Comparison of ENCODE assay signal across 16 cellular contexts in genomic region chr5:154215531-154215930, GRCh38. TPM values are rescaled to one million over a fixed set of nuclear protein-coding genes. Genes with fewer than 3 reads are reported as not detected.
A peak's percentile ranks its signal among the peaks of the same experiment; 100 is the strongest.
DNase-seq lines count a peak whose midpoint lies in the region; ATAC-seq and TF ChIP-seq lines count a peak whose summit lies in the region.
"Had no signal": no experiment of that assay in that cellular context is flagged by ENCODE, and none has a peak within 500 bp of the region (broad histone marks: within the 10 kb centered on the region; RNA-seq: fewer than 3 reads in every experiment).

No MANE protein-coding gene starts in this region.

- DNase-seq in activated naive CD4-positive, alpha-beta T cell treated with anti-CD3 and anti-CD28 coated beads, Interleukin-2, amount 50 U/mL, for 72 hours (ENCODE audit: low spot score in 2 of 2): no peak
- no peak for DNase-seq in activated naive CD4-positive, alpha-beta T cell treated with anti-CD3 and anti-CD28 coated beads, Interleukin-2, amount 10 ng/mL, durations not matched to agents 7 days and 5 days
- no peak for DNase-seq in activated T-helper 1 cell treated with anti-CD3 and anti-CD28 coated beads, Interleukin-12 subunit alpha, Interleukin-12 subunit beta, Interleukin-2, Interleukin-4 antibody, amounts not matched to agents 30 ng/mL and 10 ng/mL and 1 ng/mL, durations not matched to agents 14 hours and 24 hours and 36 hours (ENCODE audit: low spot score)
- peak in 1 of 2 donors; percentile 65 for DNase-seq in foreskin keratinocyte
- no peak for DNase-seq in NCI-H510A treated with DMSO at 0.1 percent for 48 hours (lab: John Stamatoyannopoulos, UW)
- no peak for DNase-seq in NCI-H1694 treated with DMSO at 0.1 percent for 48 hours (lab: John Stamatoyannopoulos, UW)
- no peak for DNase-seq in activated CD4-positive, alpha-beta T cell treated with anti-CD3 and anti-CD28 coated beads, Interleukin-2, amount 10 ng/mL, durations not matched to agents 7 days and 5 days
- DNase-seq: CD8-positive, alpha-beta T cell; DND-41; NCI-H146; nephron progenitor cell; small intestine; stimulated activated CD4-positive, alpha-beta T cell treated with anti-CD3 and anti-CD28 coated beads, Interleukin-4, amount 100 ng/mL, for 24 hours had no signal

- CTCF ChIA-PET in activated naive CD4-positive, alpha-beta T cell treated with anti-CD3 and anti-CD28 coated beads, Interleukin-2, amount 10 ng/mL, durations not matched to agents 7 days and 5 days (lab: Charles Lee): interaction anchor here (0.7 to 4.7 kb wide), 8 partner anchors 15 to 189 kb away, joined by 3 to 23 read pairs (median 4); partner anchors contain the start of gene GALNT10
- CTCF ChIA-PET in activated CD4-positive, alpha-beta T cell treated with anti-CD3 and anti-CD28 coated beads, Interleukin-2, amount 10 ng/mL, durations not matched to agents 7 days and 5 days (lab: Charles Lee): interaction anchor here (1.0 to 2.6 kb wide), 5 partner anchors 9 to 25 kb away, joined by 3 to 17 read pairs (median 4); partner anchors contain the start of gene GALNT10

- no peak overlapping the region for H3K4me3 Mint-ChIP-seq in activated naive CD4-positive, alpha-beta T cell treated with anti-CD3 and anti-CD28 coated beads, Interleukin-2, amount 10 ng/mL, durations not matched to agents 7 days and 5 days
- no peak overlapping the region for H3K4me3 Mint-ChIP-seq in activated T-helper 1 cell treated with anti-CD3 and anti-CD28 coated beads, Interleukin-12 subunit alpha, Interleukin-12 subunit beta, Interleukin-2, Interleukin-4 antibody, amounts not matched to agents 30 ng/mL and 10 ng/mL and 1 ng/mL, durations not matched to agents 14 hours and 24 hours and 36 hours
- no peak overlapping the region for H3K4me3 Mint-ChIP-seq in activated CD4-positive, alpha-beta T cell treated with anti-CD3 and anti-CD28 coated beads, Interleukin-2, amount 10 ng/mL, durations not matched to agents 7 days and 5 days
- H3K4me3 Mint-ChIP-seq: CD8-positive, alpha-beta T cell; nephron progenitor cell had no signal

- H3K9me3 Mint-ChIP-seq in activated naive CD4-positive, alpha-beta T cell treated with anti-CD3 and anti-CD28 coated beads, Interleukin-2, amount 50 U/mL, for 72 hours: no peaks in the 10 kb centered on the region
- H3K9me3 Mint-ChIP-seq in activated naive CD4-positive, alpha-beta T cell treated with anti-CD3 and anti-CD28 coated beads, Interleukin-2, amount 10 ng/mL, durations not matched to agents 7 days and 5 days: no peaks in the 10 kb centered on the region
- no peaks in the 10 kb centered on the region for H3K9me3 Mint-ChIP-seq in activated T-helper 1 cell treated with anti-CD3 and anti-CD28 coated beads, Interleukin-12 subunit alpha, Interleukin-12 subunit beta, Interleukin-2, Interleukin-4 antibody, amounts not matched to agents 30 ng/mL and 10 ng/mL and 1 ng/mL, durations not matched to agents 14 hours and 24 hours and 36 hours
- no peaks in the 10 kb centered on the region for H3K9me3 Mint-ChIP-seq in activated CD4-positive, alpha-beta T cell treated with anti-CD3 and anti-CD28 coated beads, Interleukin-2, amount 10 ng/mL, durations not matched to agents 7 days and 5 days
- H3K9me3 Mint-ChIP-seq: CD8-positive, alpha-beta T cell; nephron progenitor cell had no signal

- intact Hi-C loops in activated T-helper 1 cell treated with anti-CD3 and anti-CD28 coated beads, Interleukin-12 subunit alpha, Interleukin-12 subunit beta, Interleukin-2, Interleukin-4 antibody, amounts not matched to agents 30 ng/mL and 10 ng/mL and 1 ng/mL, durations not matched to agents 14 hours and 24 hours and 36 hours (cut with micrococcal nuclease): loop anchor here (2.0 kb wide), 1 partner anchor 229 kb away; the partner anchor contains the start of gene SAP30L

- peaks cover 22 to 68% of the 10 kb centered on the region in 2 donors for H3K36me3 Mint-ChIP-seq in activated naive CD4-positive, alpha-beta T cell treated with anti-CD3 and anti-CD28 coated beads, Interleukin-2, amount 50 U/mL, for 72 hours
- H3K36me3 Mint-ChIP-seq in activated naive CD4-positive, alpha-beta T cell treated with anti-CD3 and anti-CD28 coated beads, Interleukin-2, amount 10 ng/mL, durations not matched to agents 7 days and 5 days: peaks cover 22% of the 10 kb centered on the region
- H3K36me3 Mint-ChIP-seq in activated T-helper 1 cell treated with anti-CD3 and anti-CD28 coated beads, Interleukin-12 subunit alpha, Interleukin-12 subunit beta, Interleukin-2, Interleukin-4 antibody, amounts not matched to agents 30 ng/mL and 10 ng/mL and 1 ng/mL, durations not matched to agents 14 hours and 24 hours and 36 hours (ENCODE audit: low read depth): peaks cover 35% of the 10 kb centered on the region
- H3K36me3 Mint-ChIP-seq in activated CD4-positive, alpha-beta T cell treated with anti-CD3 and anti-CD28 coated beads, Interleukin-2, amount 10 ng/mL, durations not matched to agents 7 days and 5 days (ENCODE audit: low read depth): peaks cover 23% of the 10 kb centered on the region

- TF ChIP-seq CTCF in foreskin keratinocyte (conservative IDR thresholded peaks at IDR 0.05): no peak

- H3K27ac ChIP-seq in foreskin keratinocyte: no peak overlapping the region
- H3K27ac ChIP-seq: suprapubic skin had no signal

- no peaks in the 10 kb centered on the region for H3K27me3 Mint-ChIP-seq in activated naive CD4-positive, alpha-beta T cell treated with anti-CD3 and anti-CD28 coated beads, Interleukin-2, amount 10 ng/mL, durations not matched to agents 7 days and 5 days
- no peaks in the 10 kb centered on the region for H3K27me3 Mint-ChIP-seq in activated T-helper 1 cell treated with anti-CD3 and anti-CD28 coated beads, Interleukin-12 subunit alpha, Interleukin-12 subunit beta, Interleukin-2, Interleukin-4 antibody, amounts not matched to agents 30 ng/mL and 10 ng/mL and 1 ng/mL, durations not matched to agents 14 hours and 24 hours and 36 hours (ENCODE audit: insufficient read depth)
- H3K27me3 Mint-ChIP-seq in activated CD4-positive, alpha-beta T cell treated with anti-CD3 and anti-CD28 coated beads, Interleukin-2, amount 10 ng/mL, durations not matched to agents 7 days and 5 days: no peaks in the 10 kb centered on the region

- POLR2A ChIA-PET in activated CD4-positive, alpha-beta T cell treated with anti-CD3 and anti-CD28 coated beads, Interleukin-2, amount 10 ng/mL, durations not matched to agents 7 days and 5 days (lab: Charles Lee): interaction anchor here (1.7 kb wide), 1 partner anchor 25 kb away, joined by 5 read pairs; the partner anchor contains the start of gene GALNT10

- H3K27me3 ChIP-seq in foreskin keratinocyte: no peaks in the 10 kb centered on the region
- H3K27me3 ChIP-seq: suprapubic skin had no signal

- peaks cover 23% of the 10 kb centered on the region for H3K4me1 ChIP-seq in foreskin keratinocyte
- H3K4me1 ChIP-seq: prostate gland had no signal

- H3K27ac Mint-ChIP-seq in activated naive CD4-positive, alpha-beta T cell treated with anti-CD3 and anti-CD28 coated beads, Interleukin-2, amount 50 U/mL, for 72 hours: peak overlapping the region; percentile 86 to 89
- no peak overlapping the region for H3K27ac Mint-ChIP-seq in activated naive CD4-positive, alpha-beta T cell treated with anti-CD3 and anti-CD28 coated beads, Interleukin-2, amount 10 ng/mL, durations not matched to agents 7 days and 5 days
- H3K27ac Mint-ChIP-seq in activated T-helper 1 cell treated with anti-CD3 and anti-CD28 coated beads, Interleukin-12 subunit alpha, Interleukin-12 subunit beta, Interleukin-2, Interleukin-4 antibody, amounts not matched to agents 30 ng/mL and 10 ng/mL and 1 ng/mL, durations not matched to agents 14 hours and 24 hours and 36 hours: peak overlapping the region; percentile 49
- no peak overlapping the region for H3K27ac Mint-ChIP-seq in activated CD4-positive, alpha-beta T cell treated with anti-CD3 and anti-CD28 coated beads, Interleukin-2, amount 10 ng/mL, durations not matched to agents 7 days and 5 days
- H3K27ac Mint-ChIP-seq: nephron progenitor cell had no signal

- peaks cover 41% of the 10 kb centered on the region for H3K4me1 Mint-ChIP-seq in activated naive CD4-positive, alpha-beta T cell treated with anti-CD3 and anti-CD28 coated beads, Interleukin-2, amount 10 ng/mL, durations not matched to agents 7 days and 5 days
- peaks cover 80% of the 10 kb centered on the region for H3K4me1 Mint-ChIP-seq in activated T-helper 1 cell treated with anti-CD3 and anti-CD28 coated beads, Interleukin-12 subunit alpha, Interleukin-12 subunit beta, Interleukin-2, Interleukin-4 antibody, amounts not matched to agents 30 ng/mL and 10 ng/mL and 1 ng/mL, durations not matched to agents 14 hours and 24 hours and 36 hours (ENCODE audit: low read depth)
- peaks cover 64% of the 10 kb centered on the region for H3K4me1 Mint-ChIP-seq in activated CD4-positive, alpha-beta T cell treated with anti-CD3 and anti-CD28 coated beads, Interleukin-2, amount 10 ng/mL, durations not matched to agents 7 days and 5 days

- no peak for ATAC-seq in activated naive CD4-positive, alpha-beta T cell treated with anti-CD3 and anti-CD28 coated beads, Interleukin-2, amount 50 U/mL, for 72 hours
- peak; percentile 66 for ATAC-seq in foreskin keratinocyte
- ATAC-seq: CD8-positive, alpha-beta T cell; Panc1 had no signal

RNA-seq across cellular contexts. Expression of gene GALNT10, which starts 25.0 kb away (rescaled TPM):
- 10 to 100 TPM; 22.9 to 66.2 TPM for total RNA-seq in activated naive CD4-positive, alpha-beta T cell treated with anti-CD3 and anti-CD28 coated beads, Interleukin-2, amount 50 U/mL, for 72 hours
- 51.1 and 55.6 TPM in 2 replicates for total RNA-seq in activated T-helper 1 cell treated with anti-CD3 and anti-CD28 coated beads, Interleukin-12 subunit alpha, Interleukin-12 subunit beta, Interleukin-2, Interleukin-4 antibody, amounts not matched to agents 30 ng/mL and 10 ng/mL and 1 ng/mL, durations not matched to agents 14 hours and 24 hours and 36 hours
- total RNA-seq in foreskin keratinocyte: 23.5 and 23.8 TPM in 2 replicates
- 8.0 and 8.5 TPM in 2 replicates for polyA plus RNA-seq in foreskin keratinocyte
- 10 to 100 TPM; 44.2 to 47.2 TPM for total RNA-seq in activated CD4-positive, alpha-beta T cell treated with anti-CD3 and anti-CD28 coated beads, Interleukin-2, amount 10 ng/mL, durations not matched to agents 7 days and 5 days

Comparison
In these comparisons a context has a peak if more than half of its experiments do, and no peak if none do; other contexts are left out.
1. H3K27ac Mint-ChIP-seq: peak in activated naive CD4-positive, alpha-beta T cell treated with anti-CD3 and anti-CD28 coated beads, Interleukin-2, amount 50 U/mL, for 72 hours (2 of 2) and activated T-helper 1 cell treated with anti-CD3 and anti-CD28 coated beads, Interleukin-12 subunit alpha, Interleukin-12 subunit beta, Interleukin-2, Interleukin-4 antibody, amounts not matched to agents 30 ng/mL and 10 ng/mL and 1 ng/mL, durations not matched to agents 14 hours and 24 hours and 36 hours (single experiment); none in activated naive CD4-positive, alpha-beta T cell treated with anti-CD3 and anti-CD28 coated beads, Interleukin-2, amount 10 ng/mL, durations not matched to agents 7 days and 5 days (single experiment) and activated CD4-positive, alpha-beta T cell treated with anti-CD3 and anti-CD28 coated beads, Interleukin-2, amount 10 ng/mL, durations not matched to agents 7 days and 5 days (single experiment).